ENCODE assay signal across 14 cellular contexts in the genomic region with DNA sequence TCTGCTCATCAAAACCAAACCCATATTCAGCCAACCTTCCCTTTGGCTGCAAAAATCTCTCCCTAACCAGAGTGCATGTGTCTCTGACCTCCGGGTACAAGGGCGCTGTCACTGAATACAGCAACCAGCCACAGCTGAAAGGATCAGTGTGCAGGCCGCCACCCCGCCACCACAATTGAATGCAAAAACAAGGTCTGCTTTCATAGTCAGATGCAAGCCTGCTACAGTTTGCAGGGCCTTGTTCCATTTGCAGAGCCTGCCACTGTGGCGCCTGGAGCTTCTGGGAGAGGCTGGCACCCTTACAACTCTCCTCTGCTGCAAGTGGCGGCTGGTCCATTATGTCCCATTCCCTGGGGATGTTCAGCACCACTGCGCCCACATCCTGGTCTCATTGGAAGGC.
DNase-seq lines count a peak whose midpoint lies in the region; ATAC-seq lines count a peak whose summit lies in the region.
"Had no signal": no experiment of that assay in that cellular context is flagged by ENCODE, and none has a peak within 500 bp of the region (broad histone marks: within the 10 kb centered on the region; RNA-seq: fewer than 3 reads in every experiment).

No MANE protein-coding gene starts in this region.

- H3K27ac Mint-ChIP-seq in activated naive CD4-positive, alpha-beta T cell treated with anti-CD3 and anti-CD28 coated beads, Interleukin-2, amount 10 ng/mL, durations not matched to agents 7 days and 5 days = no peak overlapping the region
- H3K27ac Mint-ChIP-seq: activated naive CD4-positive, alpha-beta T cell treated with anti-CD3 and anti-CD28 coated beads for 36 hours; effector memory CD8-positive, alpha-beta T cell had no signal

- H3K4me1 Mint-ChIP-seq in activated naive CD4-positive, alpha-beta T cell treated with anti-CD3 and anti-CD28 coated beads, Interleukin-2, amount 10 ng/mL, durations not matched to agents 7 days and 5 days = no peaks in the 10 kb centered on the region

- no peak for ATAC-seq in GM21737 (IDR thresholded peaks at IDR 0.05; ENCODE audit: unreplicated experiment)
- ATAC-seq: effector memory CD8-positive, alpha-beta T cell had no signal

- no peaks in the 10 kb centered on the region for H3K36me3 Mint-ChIP-seq in activated naive CD4-positive, alpha-beta T cell treated with anti-CD3 and anti-CD28 coated beads, Interleukin-2, amount 10 ng/mL, durations not matched to agents 7 days and 5 days

- H3K27me3 Mint-ChIP-seq in activated naive CD4-positive, alpha-beta T cell treated with anti-CD3 and anti-CD28 coated beads, Interleukin-2, amount 10 ng/mL, durations not matched to agents 7 days and 5 days = no peaks in the 10 kb centered on the region

- H3K9me3 Mint-ChIP-seq in activated naive CD4-positive, alpha-beta T cell treated with anti-CD3 and anti-CD28 coated beads, Interleukin-2, amount 10 ng/mL, durations not matched to agents 7 days and 5 days = no peaks in the 10 kb centered on the region
- H3K9me3 Mint-ChIP-seq: activated naive CD4-positive, alpha-beta T cell treated with anti-CD3 and anti-CD28 coated beads for 36 hours; effector memory CD8-positive, alpha-beta T cell had no signal

- peak in 12 of 14 donors; percentile 49 to 89 (median 80) for DNase-seq in C1 segment of cervical spinal cord (lab: John Stamatoyannopoulos, UW)
- peak; percentile 80 for DNase-seq in NCI-H1694 (lab: John Stamatoyannopoulos, UW)
- DNase-seq in anterior cingulate cortex (lab: John Stamatoyannopoulos, UW) = peak in 55 of 58 donors; percentile 44 to 96 (median 83)
- DNase-seq in middle frontal gyrus (ENCODE audit: extremely low spot score, low spot score) = peak; percentile 77
- no peak for DNase-seq in D341Med (ENCODE audit: low spot score)
- DNase-seq in NCI-H510A (lab: John Stamatoyannopoulos, UW) = no peak
- no peak for DNase-seq in activated naive CD4-positive, alpha-beta T cell treated with anti-CD3 and anti-CD28 coated beads, Interleukin-2, amount 10 ng/mL, durations not matched to agents 7 days and 5 days
- DNase-seq: activated CD4-positive, CD25-positive, alpha-beta regulatory T cell treated with anti-CD3 and anti-CD28 coated beads, Interleukin-2, amount 50 U/mL, for 72 hours; activated naive CD4-positive, alpha-beta T cell treated with anti-CD3 and anti-CD28 coated beads for 36 hours; effector memory CD8-positive, alpha-beta T cell; left ventricle myocardium inferior; stimulated activated CD4-positive, alpha-beta T cell treated with anti-CD3 and anti-CD28 coated beads, Interleukin-1b, Interleukin-23, amount 100 ng/mL, for 48 hours; T-helper 2 cell had no signal

- H3K4me3 Mint-ChIP-seq in activated naive CD4-positive, alpha-beta T cell treated with anti-CD3 and anti-CD28 coated beads, Interleukin-2, amount 10 ng/mL, durations not matched to agents 7 days and 5 days = no peak overlapping the region
- H3K4me3 Mint-ChIP-seq: activated naive CD4-positive, alpha-beta T cell treated with anti-CD3 and anti-CD28 coated beads for 36 hours; effector memory CD8-positive, alpha-beta T cell had no signal

- CTCF ChIA-PET in activated naive CD4-positive, alpha-beta T cell treated with anti-CD3 and anti-CD28 coated beads, Interleukin-2, amount 10 ng/mL, durations not matched to agents 7 days and 5 days (lab: Charles Lee) = no interaction called here

Comparison
In these comparisons a context has a peak if more than half of its experiments do, and no peak if none do; other contexts are left out.
1. DNase-seq: peak in C1 segment of cervical spinal cord (12 of 14), NCI-H1694 (single experiment), anterior cingulate cortex (55 of 58) and middle frontal gyrus (single experiment); none in D341Med (single experiment), NCI-H510A (single experiment) and activated naive CD4-positive, alpha-beta T cell treated with anti-CD3 and anti-CD28 coated beads, Interleukin-2, amount 10 ng/mL, durations not matched to agents 7 days and 5 days (single experiment).